25 cellular contexts compared by ENCODE assay signal in genomic region chrX:123704781-123705180, GRCh38.
"Had no signal": no experiment of that assay in that cellular context is flagged by ENCODE, and none has a peak within 500 bp of the region (broad histone marks: within the 10 kb centered on the region; RNA-seq: fewer than 3 reads in every experiment).

No MANE protein-coding gene starts in this region.

- H3K27ac Mint-ChIP-seq: activated CD4-positive, alpha-beta T cell treated with anti-CD3 and anti-CD28 coated beads for 36 hours; activated naive CD4-positive, alpha-beta T cell treated with anti-CD3 and anti-CD28 coated beads, Interleukin-2, amount 50 U/mL, for 24 hours; neural progenitor cell; WTC11 had no signal

- FAIRE-seq: islet of Langerhans had no signal

- H3K4me1 ChIP-seq: adrenal gland, breast epithelium, esophagus squamous epithelium, gastroesophageal sphincter, neural progenitor cell, spleen, upper lobe of right lung had no signal

- H3K27me3 Mint-ChIP-seq: activated CD4-positive, alpha-beta memory T cell treated with anti-CD3 and anti-CD28 coated beads for 36 hours; activated CD4-positive, alpha-beta T cell treated with anti-CD3 and anti-CD28 coated beads for 36 hours; activated naive CD4-positive, alpha-beta T cell treated with anti-CD3 and anti-CD28 coated beads, Interleukin-2, amount 50 U/mL, for 24 hours; naive thymus-derived CD4-positive, alpha-beta T cell had no signal

- H3K4me3 Mint-ChIP-seq: activated CD4-positive, alpha-beta memory T cell treated with anti-CD3 and anti-CD28 coated beads for 36 hours; activated CD4-positive, alpha-beta T cell treated with anti-CD3 and anti-CD28 coated beads for 36 hours; activated naive CD4-positive, alpha-beta T cell treated with anti-CD3 and anti-CD28 coated beads, Interleukin-2, amount 50 U/mL, for 24 hours; endodermal cell; naive thymus-derived CD4-positive, alpha-beta T cell; neural progenitor cell; WTC11 had no signal

- H3K9me3 Mint-ChIP-seq: activated CD4-positive, alpha-beta memory T cell treated with anti-CD3 and anti-CD28 coated beads for 36 hours; activated naive CD4-positive, alpha-beta T cell treated with anti-CD3 and anti-CD28 coated beads, Interleukin-2, amount 50 U/mL, for 24 hours; naive thymus-derived CD4-positive, alpha-beta T cell; neural progenitor cell; WTC11 had no signal

- H3K27ac ChIP-seq: adrenal gland, breast epithelium, esophagus squamous epithelium, gastroesophageal sphincter, neural progenitor cell, spleen, thyroid gland, upper lobe of right lung had no signal

- H3K4me3 ChIP-seq: adrenal gland, breast epithelium, esophagus squamous epithelium, gastroesophageal sphincter, heart left ventricle, lung, neural progenitor cell, spleen, thyroid gland, upper lobe of right lung had no signal

- H3K36me3 ChIP-seq: adrenal gland, breast epithelium, esophagus squamous epithelium, gastroesophageal sphincter, neural progenitor cell, thyroid gland, upper lobe of right lung had no signal

- H3K27me3 ChIP-seq: adrenal gland, breast epithelium, esophagus squamous epithelium, gastroesophageal sphincter, heart left ventricle, neural progenitor cell, spleen, thyroid gland, upper lobe of right lung had no signal

- H2AFZ ChIP-seq: neural progenitor cell had no signal

- DNase-seq: activated CD4-positive, alpha-beta memory T cell treated with anti-CD3 and anti-CD28 coated beads for 36 hours; activated CD4-positive, alpha-beta T cell treated with anti-CD3 and anti-CD28 coated beads for 36 hours; activated gamma-delta T cell treated with Interleukin-2 at 50 U/mL for 16 hours; adrenal gland; cerebellar nuclear complex; cortex of kidney; endodermal cell; esophagus squamous epithelium; heart left ventricle; left cardiac atrium; naive thymus-derived CD4-positive, alpha-beta T cell; spleen; stimulated activated CD4-positive, alpha-beta T cell treated with anti-CD3 and anti-CD28 coated beads, Interleukin-4, amount 100 ng/mL, for 24 hours; stimulated activated naive CD4-positive, alpha-beta T cell treated with Interleukin-2 at 50 U/mL for 16 hours; substantia nigra; T-helper 9 cell; thyroid gland; upper lobe of right lung had no signal

- ATAC-seq: gastroesophageal sphincter; heart left ventricle; left cardiac atrium; naive thymus-derived CD4-positive, alpha-beta T cell; upper lobe of right lung; WTC11 had no signal

- H3K9me3 ChIP-seq: adrenal gland, breast epithelium, esophagus squamous epithelium, gastroesophageal sphincter, heart left ventricle, spleen, thyroid gland, upper lobe of right lung had no signal

- H3K4me1 Mint-ChIP-seq: neural progenitor cell had no signal

- H3K36me3 Mint-ChIP-seq: activated naive CD4-positive, alpha-beta T cell treated with anti-CD3 and anti-CD28 coated beads, Interleukin-2, amount 50 U/mL, for 24 hours had no signal

- H3K4me2 ChIP-seq: neural progenitor cell had no signal
